In genomic region chr5:36721664-36722063, GRCh38 we compare ENCODE assay signal across 1 cellular context.
TF ChIP-seq lines count a peak whose summit lies in the region.

No MANE protein-coding gene starts in this region.

TF ChIP-seq in GM23338, 12 proteins besides CTCF, POLR2A, EP300 and RAD21:
- TF ChIP-seq POLR2AphosphoS5 (IDR thresholded peaks at IDR 0.05; ENCODE audit: low read depth) (no peak), EZH2 (IDR thresholded peaks at IDR 0.05; ENCODE audit: low read depth, unreplicated experiment) (no peak), NANOG (IDR thresholded peaks at IDR 0.05; ENCODE audit: borderline replicate concordance) (no peak), CREB1 (CRISPR knock-in tag; IDR thresholded peaks at IDR 0.05; ENCODE audit: low read depth) (no peak), REST (IDR thresholded peaks at IDR 0.05; ENCODE audit: unreplicated experiment) (no peak), ZNF114 (CRISPR knock-in tag; IDR thresholded peaks at IDR 0.05) (no peak), EZH2phosphoT487 (IDR thresholded peaks at IDR 0.05; ENCODE audit: unreplicated experiment) (no peak), ZNF462 (CRISPR knock-in tag; IDR thresholded peaks at IDR 0.05) (no peak), STAT1 (IDR thresholded peaks at IDR 0.05; ENCODE audit: unreplicated experiment) (no peak), ZNF331 (CRISPR knock-in tag; IDR thresholded peaks at IDR 0.05; ENCODE audit: low read depth) (no peak), JUNB (IDR thresholded peaks at IDR 0.05; ENCODE audit: unreplicated experiment) (no peak)
- TF ChIP-seq, protein P1, sequence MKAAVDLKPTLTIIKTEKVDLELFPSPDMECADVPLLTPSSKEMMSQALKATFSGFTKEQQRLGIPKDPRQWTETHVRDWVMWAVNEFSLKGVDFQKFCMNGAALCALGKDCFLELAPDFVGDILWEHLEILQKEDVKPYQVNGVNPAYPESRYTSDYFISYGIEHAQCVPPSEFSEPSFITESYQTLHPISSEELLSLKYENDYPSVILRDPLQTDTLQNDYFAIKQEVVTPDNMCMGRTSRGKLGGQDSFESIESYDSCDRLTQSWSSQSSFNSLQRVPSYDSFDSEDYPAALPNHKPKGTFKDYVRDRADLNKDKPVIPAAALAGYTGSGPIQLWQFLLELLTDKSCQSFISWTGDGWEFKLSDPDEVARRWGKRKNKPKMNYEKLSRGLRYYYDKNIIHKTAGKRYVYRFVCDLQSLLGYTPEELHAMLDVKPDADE (IDR thresholded peaks at IDR 0.05), result no peak
